In genomic region chr1:110460253-110461220, GRCh38 we compare ENCODE assay signal across 9 cellular contexts. TPM values are rescaled to one million over a fixed set of nuclear protein-coding genes. Genes with fewer than 3 reads are reported as not detected.
DNase-seq lines count a peak whose midpoint lies in the region; ATAC-seq lines count a peak whose summit lies in the region.
"Had no signal": no experiment of that assay in that cellular context is flagged by ENCODE, and none has a peak within 500 bp of the region (broad histone marks: within the 10 kb centered on the region; RNA-seq: fewer than 3 reads in every experiment).

No MANE protein-coding gene starts in this region.

- DNase-seq in D341Med (ENCODE audit: low spot score) (peak; percentile 76), NCI-H510A treated with DMSO at 0.1 percent for 48 hours (lab: John Stamatoyannopoulos, UW) (peak; percentile 90), cerebellar cortex (ENCODE audit: low spot score) (peak; percentile 93), left lobe of liver (ENCODE audit: low spot score) (peak; percentile 70)
- DNase-seq in activated CD4-positive, alpha-beta T cell treated with anti-CD3 and anti-CD28 coated beads for 1 hour, result peak; percentile 72
- peak; percentile 76 to 77 for DNase-seq in stimulated activated CD4-positive, alpha-beta T cell treated with anti-CD3 and anti-CD28 coated beads, Interleukin-4, amount 100 ng/mL, for 4 hours

- peak; percentile 51 for ATAC-seq in HG02938 (IDR thresholded peaks at IDR 0.05; ENCODE audit: unreplicated experiment)
- ATAC-seq in left lobe of liver, result peak; percentile 99
- ATAC-seq in GM21526 (IDR thresholded peaks at IDR 0.05; ENCODE audit: low FRiP score, unreplicated experiment), result no peak

RNA-seq across cellular contexts. Expression of gene PROK1, which starts 9.6 kb away (rescaled TPM):
- total RNA-seq in left lobe of liver, result not detected

RNA-seq across cellular contexts. Expression of gene LAMTOR5, which starts 53.0 kb away (rescaled TPM):
- total RNA-seq in left lobe of liver, result 49.8 TPM

RNA-seq across cellular contexts. Expression of gene KCNA10, which starts 58.4 kb away (rescaled TPM):
- total RNA-seq in left lobe of liver, result not detected
- total RNA-seq: T-helper 1 cell treated with Interleukin-12 subunit alpha and Interleukin-12 subunit beta and Interleukin-4 antibody, amounts not matched to agents 30 ng/mL and 1 ng/mL, for 36 hours had no signal
